Comparison of ENCODE assay signal across 16 cellular contexts in the genomic region with DNA sequence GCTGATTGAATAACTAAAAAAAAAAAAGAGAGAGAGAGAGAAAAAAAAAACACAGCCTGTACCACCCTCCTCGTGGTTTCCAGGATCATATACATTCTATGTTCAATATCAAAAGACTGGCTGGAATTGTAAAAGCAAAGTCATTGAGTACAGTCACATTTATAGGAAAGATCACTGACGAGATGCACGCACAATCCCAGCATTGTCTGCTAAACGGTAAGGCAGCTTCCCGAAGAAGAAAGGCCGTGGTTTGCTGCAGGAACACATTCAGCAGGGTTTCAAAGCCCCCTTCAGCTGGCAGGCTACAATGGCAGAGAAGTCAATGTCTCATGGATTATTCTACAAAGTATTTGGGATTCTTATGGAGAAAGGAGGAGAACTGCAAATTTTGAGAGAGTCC. TPM values are rescaled to one million over a fixed set of nuclear protein-coding genes. Genes with fewer than 3 reads are reported as not detected.
DNase-seq lines count a peak whose midpoint lies in the region; ATAC-seq and TF ChIP-seq lines count a peak whose summit lies in the region.
"Had no signal": no experiment of that assay in that cellular context is flagged by ENCODE, and none has a peak within 500 bp of the region (broad histone marks: within the 10 kb centered on the region; RNA-seq: fewer than 3 reads in every experiment).

No MANE protein-coding gene starts in this region.

- H3K27ac Mint-ChIP-seq in chondrocyte (ENCODE audit: unreplicated experiment) (peak overlapping the region; percentile 12), neural crest cell (ENCODE audit: unreplicated experiment) (peak overlapping the region; percentile 92)
- H3K27ac Mint-ChIP-seq in activated T-cell treated with anti-CD3 and anti-CD28 coated beads, Interleukin-2, amount 50 U/mL, for 72 hours = no peak overlapping the region
- H3K27ac Mint-ChIP-seq in activated naive CD4-positive, alpha-beta T cell treated with anti-CD3 and anti-CD28 coated beads, Interleukin-2, amount 50 U/mL, for 72 hours = peak overlapping the region in 1 of 2 donors; percentile 70
- H3K27ac Mint-ChIP-seq: CD4-positive, CD25-positive, alpha-beta regulatory T cell; H9 had no signal

- H3K36me3 ChIP-seq in BE2C = no peaks in the 10 kb centered on the region

- H3K4me3 Mint-ChIP-seq in chondrocyte (ENCODE audit: unreplicated experiment) (no peak overlapping the region), neural crest cell (peak overlapping the region; percentile 25)
- H3K4me3 Mint-ChIP-seq in activated T-cell treated with anti-CD3 and anti-CD28 coated beads, Interleukin-2, amount 50 U/mL, for 72 hours = no peak overlapping the region
- H3K4me3 Mint-ChIP-seq: CD4-positive, CD25-positive, alpha-beta regulatory T cell; H9 had no signal

- H3K4me1 Mint-ChIP-seq in chondrocyte (ENCODE audit: low read depth) (no peaks in the 10 kb centered on the region), neural crest cell (peaks cover 8% of the 10 kb centered on the region)
- H3K4me1 Mint-ChIP-seq in activated T-cell treated with anti-CD3 and anti-CD28 coated beads, Interleukin-2, amount 50 U/mL, for 72 hours (ENCODE audit: low read depth) = peaks cover under 1% of the 10 kb centered on the region
- H3K4me1 Mint-ChIP-seq: CD4-positive, CD25-positive, alpha-beta regulatory T cell had no signal

- CTCF ChIA-PET in GM10248 (lab: Yijun Ruan, JAX) = interaction anchor here (1.7 kb wide), 2 partner anchors 9 to 37 kb away, joined by 6 to 11 read pairs; a partner anchor contains a TSS

- H3K27ac ChIP-seq in layer of hippocampus (ENCODE audit: low read depth, low read length) = peak overlapping the region; percentile 30
- H3K27ac ChIP-seq: BLaER1 treated with 17β-estradiol and CSF1 and Interleukin-3, amounts not matched to agents 10 nM and 100 nM had no signal

- POLR2A ChIA-PET in GM10248 (lab: Yijun Ruan, JAX) = no interaction called here

- H3K4me3 ChIP-seq in BE2C (ENCODE audit: low read depth, low read length) = no peak overlapping the region
- H3K4me3 ChIP-seq: BLaER1 treated with 17β-estradiol and CSF1 and Interleukin-3, amounts not matched to agents 10 nM and 100 nM had no signal

- H3K9me3 Mint-ChIP-seq in chondrocyte (ENCODE audit: low read depth) (no peaks in the 10 kb centered on the region), neural crest cell (no peaks in the 10 kb centered on the region)
- no peaks in the 10 kb centered on the region for H3K9me3 Mint-ChIP-seq in activated T-cell treated with anti-CD3 and anti-CD28 coated beads, Interleukin-2, amount 50 U/mL, for 72 hours
- no peaks in the 10 kb centered on the region for H3K9me3 Mint-ChIP-seq in activated naive CD4-positive, alpha-beta T cell treated with anti-CD3 and anti-CD28 coated beads, Interleukin-2, amount 50 U/mL, for 72 hours
- H3K9me3 Mint-ChIP-seq: CD4-positive, CD25-positive, alpha-beta regulatory T cell; H9 had no signal

- DNase-seq in COLO829 (ENCODE audit: low spot score) (peak; percentile 59), chondrocyte (ENCODE audit: low spot score) (no peak), neural crest cell (ENCODE audit: low read depth, low spot score) (no peak), GM10248 (ENCODE audit: extremely low spot score) (no peak), BE2C (no peak)
- no peak for DNase-seq in activated T-cell treated with anti-CD3 and anti-CD28 coated beads, Interleukin-2, amount 50 U/mL, for 72 hours
- DNase-seq in activated naive CD4-positive, alpha-beta T cell treated with anti-CD3 and anti-CD28 coated beads, Interleukin-2, amount 50 U/mL, for 72 hours (ENCODE audit: low spot score in 2 of 2) = no peak
- DNase-seq: 8988T; AML-193; Calu3; CD4-positive, CD25-positive, alpha-beta regulatory T cell; DMS 273 treated with DMSO at 0.1 percent for 48 hours; GOT3; H9 had no signal

- peaks cover 23% of the 10 kb centered on the region for H3K36me3 Mint-ChIP-seq in chondrocyte (ENCODE audit: low read depth)
- H3K36me3 Mint-ChIP-seq in neural crest cell (ENCODE audit: low read depth) = peaks cover 6% of the 10 kb centered on the region
- no peaks in the 10 kb centered on the region for H3K36me3 Mint-ChIP-seq in activated T-cell treated with anti-CD3 and anti-CD28 coated beads, Interleukin-2, amount 50 U/mL, for 72 hours (ENCODE audit: insufficient read depth in 2 of 2)
- no peaks in the 10 kb centered on the region for H3K36me3 Mint-ChIP-seq in activated naive CD4-positive, alpha-beta T cell treated with anti-CD3 and anti-CD28 coated beads, Interleukin-2, amount 50 U/mL, for 72 hours
- H3K36me3 Mint-ChIP-seq: CD4-positive, CD25-positive, alpha-beta regulatory T cell had no signal

- no peak for ATAC-seq in activated T-cell treated with anti-CD3 and anti-CD28 coated beads, Interleukin-2, amount 50 U/mL, for 72 hours (replicated peaks in 1 of 2)
- no peak for ATAC-seq in activated naive CD4-positive, alpha-beta T cell treated with anti-CD3 and anti-CD28 coated beads, Interleukin-2, amount 50 U/mL, for 72 hours

- H3K27me3 Mint-ChIP-seq in chondrocyte (ENCODE audit: low read depth) (no peaks in the 10 kb centered on the region), neural crest cell (ENCODE audit: low read depth) (no peaks in the 10 kb centered on the region)
- no peaks in the 10 kb centered on the region for H3K27me3 Mint-ChIP-seq in activated T-cell treated with anti-CD3 and anti-CD28 coated beads, Interleukin-2, amount 50 U/mL, for 72 hours (ENCODE audit: low read depth)
- H3K27me3 Mint-ChIP-seq: CD4-positive, CD25-positive, alpha-beta regulatory T cell had no signal

- TF ChIP-seq CTCF in chondrocyte (IDR thresholded peaks at IDR 0.05) = no peak
- no peak for TF ChIP-seq CTCF in neural crest cell (conservative IDR thresholded peaks at IDR 0.05)
- TF ChIP-seq CTCF in GM10248 (IDR thresholded peaks at IDR 0.05; ENCODE audit: control extremely low read depth, extremely low read depth, low read depth, missing control alignments) = no peak
- TF ChIP-seq CTCF in BE2C (IDR thresholded peaks at IDR 0.05; ENCODE audit: low read depth, low read length) = no peak

- no peaks in the 10 kb centered on the region for H3K9me3 ChIP-seq in BE2C
- H3K9me3 ChIP-seq: BLaER1 treated with 17β-estradiol and CSF1 and Interleukin-3, amounts not matched to agents 10 nM and 100 nM had no signal

- no peaks in the 10 kb centered on the region for H3K4me1 ChIP-seq in BE2C

- no peaks in the 10 kb centered on the region for H3K27me3 ChIP-seq in layer of hippocampus (ENCODE audit: control insufficient read depth, insufficient read depth, low read length)
- no peaks in the 10 kb centered on the region for H3K27me3 ChIP-seq in BE2C
- H3K27me3 ChIP-seq: BLaER1 treated with 17β-estradiol and CSF1 and Interleukin-3, amounts not matched to agents 10 nM and 100 nM had no signal

RNA-seq across cellular contexts. Expression of a gene that starts 9.3 kb away (rescaled TPM):
- total RNA-seq in chondrocyte (64.3 to 345 TPM (median 68.8 TPM) in 3 replicates), neural crest cell (76.0 and 81.1 TPM in 2 replicates)
- 10 to 100 TPM; 10.8 to 12.8 TPM for total RNA-seq in activated T-cell treated with anti-CD3 and anti-CD28 coated beads, Interleukin-2, amount 50 U/mL, for 72 hours
- 10 to 100 TPM; 14.4 to 17.2 TPM for total RNA-seq in activated naive CD4-positive, alpha-beta T cell treated with anti-CD3 and anti-CD28 coated beads, Interleukin-2, amount 50 U/mL, for 72 hours
- 25.0 TPM for polyA plus RNA-seq in BE2C (2012; ENCODE audit: insufficient read depth, insufficient read length, low read depth)

RNA-seq across cellular contexts. Expression of a gene that starts 37.7 kb away (rescaled TPM):
- total RNA-seq in chondrocyte (23.9 to 25.7 TPM (median 25.3 TPM) in 3 replicates), neural crest cell (60.1 and 62.3 TPM in 2 replicates)
- 100 to 1,000 TPM; 135 to 152 TPM for total RNA-seq in activated T-cell treated with anti-CD3 and anti-CD28 coated beads, Interleukin-2, amount 50 U/mL, for 72 hours
- 100 to 1,000 TPM in 1 of 2 donors, 10 to 100 TPM in 1; 83.3 to 126 TPM for total RNA-seq in activated naive CD4-positive, alpha-beta T cell treated with anti-CD3 and anti-CD28 coated beads, Interleukin-2, amount 50 U/mL, for 72 hours
- 205 TPM for polyA plus RNA-seq in BE2C (2012; ENCODE audit: insufficient read depth, insufficient read length, low read depth)

RNA-seq across cellular contexts. Expression of a gene that starts 45.1 kb away (rescaled TPM):
- total RNA-seq in chondrocyte = 37.9 to 41.2 TPM (median 39.9 TPM) in 3 replicates
- 48.7 and 55.1 TPM in 2 replicates for total RNA-seq in neural crest cell
- 10 to 100 TPM; 45.4 to 62.3 TPM for total RNA-seq in activated T-cell treated with anti-CD3 and anti-CD28 coated beads, Interleukin-2, amount 50 U/mL, for 72 hours
- total RNA-seq in activated naive CD4-positive, alpha-beta T cell treated with anti-CD3 and anti-CD28 coated beads, Interleukin-2, amount 50 U/mL, for 72 hours = 10 to 100 TPM; 48.2 to 51.9 TPM
- polyA plus RNA-seq in BE2C (2012; ENCODE audit: insufficient read depth, insufficient read length, low read depth) = 20.8 TPM
